In the genomic region with DNA sequence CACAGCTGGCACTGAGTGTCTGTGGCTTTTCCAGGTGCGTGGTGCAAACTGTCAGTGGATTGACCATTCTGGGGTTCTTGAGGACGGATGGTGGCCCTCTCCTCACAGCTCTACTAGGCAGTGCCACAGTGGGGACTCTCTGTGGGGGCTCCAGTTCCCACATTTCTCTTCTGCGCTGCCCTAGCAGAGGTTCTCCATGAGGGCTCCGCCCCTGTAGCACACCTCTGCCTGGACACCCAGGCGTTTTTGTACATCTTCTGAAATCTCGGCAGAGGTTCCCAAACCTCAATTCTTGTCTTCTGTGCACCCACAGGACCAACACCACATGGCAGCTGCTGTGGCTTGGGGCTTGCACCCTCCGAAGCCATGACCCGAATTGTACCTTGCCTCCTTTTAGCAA, we compare ENCODE assay signal across 19 cellular contexts. TPM values are rescaled to one million over a fixed set of nuclear protein-coding genes. Genes with fewer than 3 reads are reported as not detected.
DNase-seq lines count a peak whose midpoint lies in the region; ATAC-seq, FAIRE-seq and TF ChIP-seq lines count a peak whose summit lies in the region.
"Had no signal": no experiment of that assay in that cellular context is flagged by ENCODE, and none has a peak within 500 bp of the region (broad histone marks: within the 10 kb centered on the region; RNA-seq: fewer than 3 reads in every experiment).

No MANE protein-coding gene starts in this region.

- in situ Hi-C loops in K562 (cut with MboI) = no loop called here

- no peaks in the 10 kb centered on the region for H4K20me1 ChIP-seq in K562 (replicated peaks; ENCODE audit: control insufficient read depth, insufficient read depth, low read length)

- 94% methylated on average over 8 of the region's 8 CpGs for WGBS in K562 (ENCODE audit: insufficient coverage, low coverage, missing lambda C conversion rate)
- 97 to 98% methylated on average over 8 of the region's 8 CpGs for WGBS in sigmoid colon, 2 donors

- no peak for TF ChIP-seq CTCF in K562 (IDR thresholded peaks at IDR 0.05 in 2 of 3, conservative IDR thresholded peaks at IDR 0.05 in 1 of 3; ENCODE audit: insufficient read depth in 2 of 3, low read depth in 1 of 3, low read length in 3 of 3)
- TF ChIP-seq CTCF in sigmoid colon (IDR thresholded peaks at IDR 0.05) = no peak

- no peak overlapping the region for H3K27ac ChIP-seq in K562 (ENCODE audit: extremely low read depth, low read depth, low read length)
- H3K27ac ChIP-seq in sigmoid colon = no peak overlapping the region
- H3K27ac ChIP-seq: 22Rv1, A549, HL-60 had no signal

- DNase-seq in DMS 273 (lab: John Stamatoyannopoulos, UW; ENCODE audit: unreplicated experiment) (peak; percentile 22), DMS 273 treated with DMSO at 0.1 percent for 48 hours (lab: John Stamatoyannopoulos, UW) (no peak), K562 (ENCODE audit: extremely low read depth in 1 of 4, low spot score in 3 of 4) (no peak), sigmoid colon (peak; percentile 46), NCI-H1092 treated with DMSO at 0.1 percent for 48 hours (lab: John Stamatoyannopoulos, UW) (no peak)
- DNase-seq in activated T-cell treated with anti-CD3 and anti-CD28 coated beads, Interleukin-2, amount 50 U/mL, for 48 hours = no peak
- DNase-seq: AML-193; CD8-positive, alpha-beta T cell; COR-L47; DMS153; DMS79; GF-D8; H9 had no signal

- no peak overlapping the region for H2AFZ ChIP-seq in K562 (ENCODE audit: low read depth, low read length)

- POLR2A ChIA-PET in K562 (lab: Yijun Ruan, JAX) = no interaction called here

- H3K36me3 ChIP-seq in K562 (ENCODE audit: control insufficient read depth, insufficient read depth, low read length) (peaks cover 35% of the 10 kb centered on the region), sigmoid colon (peaks cover 0 to 4% (median 0%) of the 10 kb centered on the region in 4 donors)

- CTCF ChIA-PET in K562 (lab: Yijun Ruan, JAX; ENCODE audit: low intra/inter-chr PET ratio) = no interaction called here

- TF ChIP-seq EP300 in K562 (IDR thresholded peaks at IDR 0.05; ENCODE audit: low read length) = no peak
- TF ChIP-seq EP300 in sigmoid colon (IDR thresholded peaks at IDR 0.05) = no peak

- ATAC-seq in K562 (peak; percentile 17; the same call in 1 of the 3 replicates), HG03521 (IDR thresholded peaks at IDR 0.05; ENCODE audit: unreplicated experiment) (no peak)
- ATAC-seq: A549; CD8-positive, alpha-beta T cell had no signal

- intact Hi-C loops in K562 (cut with micrococcal nuclease) (no loop called here), sigmoid colon (cut with DNase I) (no loop called here)

- no peaks in the 10 kb centered on the region for H3K27me3 ChIP-seq in K562 (ENCODE audit: control insufficient read depth in 2 of 2, insufficient read depth in 2 of 2, low read length in 2 of 2)
- H3K27me3 ChIP-seq in sigmoid colon = no peaks in the 10 kb centered on the region

- no TSS peak for BruUV-seq in K562 (replicated peaks; lab: Mats Ljungman, UMichigan)

- no peaks in the 10 kb centered on the region for H3K4me1 ChIP-seq in K562 (replicated peaks in 1 of 2; ENCODE audit: control insufficient read depth in 2 of 2, insufficient read depth in 2 of 2, low read length in 2 of 2)
- H3K4me1 ChIP-seq in sigmoid colon = no peaks in the 10 kb centered on the region
- H3K4me1 ChIP-seq: A549 had no signal

- H3K9me3 ChIP-seq in K562 (replicated peaks; ENCODE audit: control insufficient read depth, insufficient read depth, low read depth, low read length) = peaks cover 22% of the 10 kb centered on the region
- H3K9me3 ChIP-seq in sigmoid colon = no peaks in the 10 kb centered on the region

- no peaks in the 10 kb centered on the region for H3K9me1 ChIP-seq in K562 (ENCODE audit: control insufficient read depth, insufficient read depth, low read length)

- FAIRE-seq in K562 (lab: Jason Lieb, UNC) = no peak
- FAIRE-seq: A549, GM19239, H1 had no signal

- H3K4me3 ChIP-seq in K562 (no peak overlapping the region), sigmoid colon (no peak overlapping the region)
- H3K4me3 ChIP-seq: A549 had no signal

- H3K9ac ChIP-seq in K562 (ENCODE audit: insufficient read depth in 1 of 2, low read depth in 2 of 2, low read length in 2 of 2) = no peak overlapping the region

- TF ChIP-seq RAD21 in K562 (CRISPR knock-in tag; conservative IDR thresholded peaks at IDR 0.05 in 1 of 2, IDR thresholded peaks at IDR 0.05 in 1 of 2) = no peak

- TF ChIP-seq POLR2A in K562 (conservative IDR thresholded peaks at IDR 0.05) (0 out of 2 replicates have a peak, but pooled peaks have one; percentile 5), sigmoid colon (IDR thresholded peaks at IDR 0.05) (no peak)

- no peak overlapping the region for H3K4me2 ChIP-seq in K562 (ENCODE audit: insufficient read depth, low read length)
- H3K4me2 ChIP-seq: A549 had no signal

- peaks cover 46% of the 10 kb centered on the region for H3K79me2 ChIP-seq in K562 (ENCODE audit: control insufficient read depth, insufficient read depth, low read length)

TF ChIP-seq in K562, 482 proteins besides CTCF, POLR2A, EP300 and RAD21 (continues in another document):
- TF ChIP-seq CBX3 (IDR thresholded peaks at IDR 0.05; ENCODE audit: borderline replicate concordance in 1 of 2, low read length in 2 of 2) = peak in 1 of 2 experiments; percentile 86; a peak in 2 of 3 replicates
- TF ChIP-seq ZNF354B (CRISPR knock-in tag; IDR thresholded peaks at IDR 0.05) = no peak

RNA-seq across cellular contexts. Expression of gene ZNF627, which starts 9.2 kb away (rescaled TPM):
- 24.3 and 45.7 TPM in 2 replicates for total RNA-seq in K562 (2011; cell fraction: chromatin; rRNA removed; ENCODE audit: low replicate concordance)
- 18.7 and 22.2 TPM in 2 replicates for total RNA-seq in K562 (2011; cell fraction: nucleolus; rRNA removed)
- total RNA-seq in K562 (2011; cell fraction: nucleoplasm; rRNA removed) = 21.5 and 27.6 TPM in 2 replicates
- total RNA-seq in K562 (2014; rRNA removed) (7.0 and 7.5 TPM in 2 replicates), K562 (2014; rRNA removed; fragmentation: Illumina TruSeq; extraction: Trizol) (16.6 and 21.7 TPM in 2 replicates), K562 (2015; rRNA removed; fragmentation: Illumina TruSeq; extraction: Trizol) (13.1 and 14.3 TPM in 2 replicates), K562 (2021) (10.0 and 10.6 TPM in 2 replicates), sigmoid colon (10 to 100 TPM in 3 of 4 donors, 1 to 10 TPM in 1; 7.9 to 13.8 (median 11.9) TPM)
- polyA plus RNA-seq in K562 (2011; rRNA removed) (16.5 and 19.9 TPM in 2 replicates), K562 (2014; fragmentation: Illumina TruSeq; extraction: Trizol) (11.0 and 11.7 TPM in 2 replicates), K562 (2014; fragmentation: Nextera tagmentation; extraction: Ambion mirVana) (1 to 10 TPM; 6.6 to 6.9 TPM), K562 (2014; rRNA removed) (5.6 and 6.4 TPM in 2 replicates), sigmoid colon (1 to 10 TPM; 6.2 to 6.7 (median 6.6) TPM)
- polyA plus RNA-seq in K562 (2011; cell fraction: cytosol; rRNA removed) = 5.5 and 10.6 TPM in 2 replicates
- polyA plus RNA-seq in K562 (2011; cell fraction: nucleus; rRNA removed) = 9.8 and 12.6 TPM in 2 replicates
- 6.5 and 11.4 TPM in 2 replicates for polyA plus RNA-seq in K562 (2012)
- polyA minus RNA-seq in K562 (2011; rRNA and poly(A)+ RNA removed) = 30.8 and 38.6 TPM in 2 replicates
- 9.9 and 10.5 TPM in 2 replicates for polyA minus RNA-seq in K562 (2011; cell fraction: cytosol; rRNA and poly(A)+ RNA removed)
- 5.8 and 14.1 TPM in 2 replicates for polyA minus RNA-seq in K562 (2011; cell fraction: nucleus; rRNA and poly(A)+ RNA removed)

RNA-seq across cellular contexts. Expression of gene ACP5, which starts 29.0 kb away (rescaled TPM):
- not detected in 2 replicates for total RNA-seq in K562 (2011; cell fraction: chromatin; rRNA removed; ENCODE audit: low replicate concordance)
- 0.53 and 0.67 TPM in 2 replicates for total RNA-seq in K562 (2011; cell fraction: nucleolus; rRNA removed)
- total RNA-seq in K562 (2011; cell fraction: nucleoplasm; rRNA removed) = 0.69 TPM in 1 of 2 replicates, not detected in the other
- 0.27 and 0.45 TPM in 2 replicates for total RNA-seq in K562 (2014; rRNA removed)
- total RNA-seq in K562 (2014; rRNA removed; fragmentation: Illumina TruSeq; extraction: Trizol) = 0.29 and 0.41 TPM in 2 replicates
- total RNA-seq in K562 (2015; rRNA removed; fragmentation: Illumina TruSeq; extraction: Trizol) = 0.79 and 1.1 TPM in 2 replicates
- total RNA-seq in K562 (2021) = 0.62 and 0.85 TPM in 2 replicates
- 0.26 and 1.0 TPM in 2 replicates for polyA plus RNA-seq in K562 (2011; rRNA removed)
- polyA plus RNA-seq in K562 (2011; cell fraction: cytosol; rRNA removed) = 0.89 and 1.3 TPM in 2 replicates
- 0.58 and 1.1 TPM in 2 replicates for polyA plus RNA-seq in K562 (2011; cell fraction: nucleus; rRNA removed)
- polyA plus RNA-seq in K562 (2012) = 1.1 and 16.7 TPM in 2 replicates
- 0.22 and 0.33 TPM in 2 replicates for polyA plus RNA-seq in K562 (2014; fragmentation: Illumina TruSeq; extraction: Trizol)
- polyA plus RNA-seq in K562 (2014; fragmentation: Nextera tagmentation; extraction: Ambion mirVana) = under 1 TPM in 1 of 2 experiments, not detected in 1; 0.06 TPM
- 0.34 and 0.45 TPM in 2 replicates for polyA plus RNA-seq in K562 (2014; rRNA removed)
- polyA minus RNA-seq in K562 (2011; rRNA and poly(A)+ RNA removed) = 0.21 and 0.30 TPM in 2 replicates
- not detected in 2 replicates for polyA minus RNA-seq in K562 (2011; cell fraction: cytosol; rRNA and poly(A)+ RNA removed)
- polyA minus RNA-seq in K562 (2011; cell fraction: nucleus; rRNA and poly(A)+ RNA removed) = 0.33 TPM in 1 of 2 replicates, not detected in the other
- total RNA-seq in sigmoid colon = 10 to 100 TPM in 2 of 4 donors, 1 to 10 TPM in 2; 7.6 to 23.5 (median 9.8) TPM
- 100 to 1,000 TPM in 1 of 3 donors, 10 to 100 TPM in 2; 26.4 to 266 (median 54.4) TPM for polyA plus RNA-seq in sigmoid colon

RNA-seq across cellular contexts. Expression of gene ELOF1, which starts 47.5 kb away (rescaled TPM):
- total RNA-seq in K562 (2011; cell fraction: chromatin; rRNA removed; ENCODE audit: low replicate concordance) = 33.4 and 92.9 TPM in 2 replicates
- 71.2 and 72.1 TPM in 2 replicates for total RNA-seq in K562 (2011; cell fraction: nucleolus; rRNA removed)
- 70.5 and 83.9 TPM in 2 replicates for total RNA-seq in K562 (2011; cell fraction: nucleoplasm; rRNA removed)
- total RNA-seq in K562 (2014; rRNA removed) (74.2 and 118 TPM in 2 replicates), K562 (2014; rRNA removed; fragmentation: Illumina TruSeq; extraction: Trizol) (56.3 and 71.5 TPM in 2 replicates), K562 (2015; rRNA removed; fragmentation: Illumina TruSeq; extraction: Trizol) (125 and 129 TPM in 2 replicates), K562 (2021) (105 and 107 TPM in 2 replicates), sigmoid colon (10 to 100 TPM; 27.2 to 47.9 (median 38.9) TPM)
- polyA plus RNA-seq in K562 (2011; rRNA removed) (38.4 and 43.8 TPM in 2 replicates), K562 (2014; fragmentation: Illumina TruSeq; extraction: Trizol) (147 and 170 TPM in 2 replicates), K562 (2014; fragmentation: Nextera tagmentation; extraction: Ambion mirVana) (10 to 100 TPM; 16.7 to 49.1 TPM), K562 (2014; rRNA removed) (99.8 and 115 TPM in 2 replicates), sigmoid colon (10 to 100 TPM; 49.8 to 67.3 (median 59.4) TPM)
- 124 and 196 TPM in 2 replicates for polyA plus RNA-seq in K562 (2011; cell fraction: cytosol; rRNA removed)
- 82.4 and 93.1 TPM in 2 replicates for polyA plus RNA-seq in K562 (2011; cell fraction: nucleus; rRNA removed)
- polyA plus RNA-seq in K562 (2012) = 94.4 and 105 TPM in 2 replicates
- polyA minus RNA-seq in K562 (2011; rRNA and poly(A)+ RNA removed) = 25.4 and 33.3 TPM in 2 replicates
- 35.9 and 36.6 TPM in 2 replicates for polyA minus RNA-seq in K562 (2011; cell fraction: cytosol; rRNA and poly(A)+ RNA removed)
- 19.3 and 19.7 TPM in 2 replicates for polyA minus RNA-seq in K562 (2011; cell fraction: nucleus; rRNA and poly(A)+ RNA removed)

Comparison
In these comparisons a context has a peak if more than half of its experiments do, and no peak if none do; other contexts are left out.
1. DNase-seq: peak in DMS 273 (single experiment) and sigmoid colon (single experiment); none in DMS 273 treated with DMSO at 0.1 percent for 48 hours (single experiment), K562 (0 of 4), NCI-H1092 treated with DMSO at 0.1 percent for 48 hours (single experiment) and activated T-cell treated with anti-CD3 and anti-CD28 coated beads, Interleukin-2, amount 50 U/mL, for 48 hours (0 of 2).
2. RNA of gene ACP5, which starts 29.0 kb away (total RNA-seq): 7.6 to 23.5 TPM in sigmoid colon; 0.27 to 1.1 TPM in K562; every median in the first group is over 4 times any median in the second.